In the genomic region with DNA sequence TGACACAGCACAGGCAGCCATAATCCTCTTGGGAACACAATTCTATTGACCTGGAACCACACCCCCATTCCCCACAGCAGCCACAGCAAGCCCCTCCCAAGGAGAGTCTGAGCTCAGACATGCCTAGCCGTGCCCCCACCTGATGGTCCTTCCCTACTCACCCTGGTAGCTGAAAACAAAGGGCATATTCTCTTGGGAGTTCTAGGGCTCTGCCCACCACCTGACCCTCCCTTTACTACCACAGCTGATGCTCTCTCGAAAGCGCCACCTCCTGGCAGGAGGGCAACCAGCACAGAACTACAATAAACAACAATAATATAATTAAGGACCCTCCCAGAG, we compare ENCODE assay signal across 11 cellular contexts.
DNase-seq lines count a peak whose midpoint lies in the region; ATAC-seq and TF ChIP-seq lines count a peak whose summit lies in the region.
"Had no signal": no experiment of that assay in that cellular context is flagged by ENCODE, and none has a peak within 500 bp of the region (broad histone marks: within the 10 kb centered on the region; RNA-seq: fewer than 3 reads in every experiment).

No MANE protein-coding gene starts in this region.

- DNase-seq in stimulated activated CD4-positive, alpha-beta T cell treated with anti-CD3 and anti-CD28 coated beads, Interleukin-15, amount 100 ng/mL, for 24 hours = peak; percentile 27
- DNase-seq in stimulated activated CD4-positive, alpha-beta T cell treated with anti-CD3 and anti-CD28 coated beads, Interleukin-4, amount 100 ng/mL, for 1 hour = no peak
- DNase-seq in NCI-H524 treated with DMSO at 0.1 percent for 48 hours (lab: John Stamatoyannopoulos, UW) (peak; percentile 12), mammary epithelial cell (peak; percentile 98), NCI-H226 (no peak), left lung (no peak), dorsolateral prefrontal cortex (no peak)
- DNase-seq: CD4-positive, alpha-beta memory T cell had no signal

- TF ChIP-seq CTCF in mammary epithelial cell (conservative IDR thresholded peaks at IDR 0.05 in 1 of 2, IDR thresholded peaks at IDR 0.05 in 1 of 2; ENCODE audit: extremely low read depth in 1 of 2, insufficient read depth in 1 of 2, low read depth in 1 of 2, low read length in 2 of 2) (peak; percentile 35 to 48), left lung (IDR thresholded peaks at IDR 0.05) (no peak), dorsolateral prefrontal cortex (IDR thresholded peaks at IDR 0.05 in 54 of 56, conservative IDR thresholded peaks at IDR 0.05 in 2 of 56; ENCODE audit: low read depth in 1 of 56, partially characterized antibody in 56 of 56) (no peak)

- H3K4me3 ChIP-seq in mammary epithelial cell (replicated peaks in 1 of 3; ENCODE audit: insufficient read depth in 1 of 3, low read depth in 2 of 3, low read length in 3 of 3) (no peak overlapping the region), left lung (no peak overlapping the region), dorsolateral prefrontal cortex (no peak overlapping the region)
- H3K4me3 ChIP-seq: PC-9 had no signal

- CTCF ChIA-PET in mammary epithelial cell (lab: Charles Lee; ENCODE audit: low non-redundant PET) = interaction anchor here (0.6 to 0.7 kb wide), 3 partner anchors 11 to 183 kb away, joined by 3 to 6 read pairs (median 4); no protein-coding TSS in a partner anchor

- H3K9ac ChIP-seq in mammary epithelial cell (ENCODE audit: insufficient read depth, low read length) = peak overlapping the region; percentile 44
- H3K9ac ChIP-seq: parathyroid adenoma had no signal

- H3K4me2 ChIP-seq in mammary epithelial cell (ENCODE audit: insufficient read depth, low read depth, low read length) = peak overlapping the region; percentile 29
- H3K4me2 ChIP-seq: PC-9 had no signal

- in situ Hi-C loops in mammary epithelial cell (cut with MboI; ENCODE audit: low sequenced_read_pairs in 2 of 2) = no loop called here

- H3K9me3 ChIP-seq in mammary epithelial cell (replicated peaks; ENCODE audit: insufficient read depth, low read length) (no peaks in the 10 kb centered on the region), left lung (peaks cover 0 to 10% of the 10 kb centered on the region in 2 donors)

- H3K27me3 ChIP-seq in mammary epithelial cell (ENCODE audit: insufficient read depth, low read length) (no peaks in the 10 kb centered on the region), left lung (peaks cover 0 to 4% of the 10 kb centered on the region in 2 donors), dorsolateral prefrontal cortex (no peaks in the 10 kb centered on the region)

- H2AFZ ChIP-seq in mammary epithelial cell (ENCODE audit: low read depth, low read length) = peak overlapping the region; percentile 56
- H2AFZ ChIP-seq: parathyroid adenoma, PC-9 had no signal

- 0% methylated on average over 2 of the region's 3 CpGs for WGBS in mammary epithelial cell (ENCODE audit: low coverage, missing lambda C conversion rate)

- dilution Hi-C loops in mammary epithelial cell (cut with HindIII; ENCODE audit: low sequenced_read_pairs) = no loop called here

- BruUV-seq in mammary epithelial cell (replicated peaks; lab: Mats Ljungman, UMichigan) = no TSS peak

- ATAC-seq in HG02870 (IDR thresholded peaks at IDR 0.05; ENCODE audit: unreplicated experiment) (no peak), left lung (no peak)

- intact Hi-C loops in mammary epithelial cell (cut with micrococcal nuclease) (loop anchor here (1.0 to 2.0 kb wide), 5 partner anchors 11 to 122 kb away; no protein-coding TSS in a partner anchor), left lung (cut with DNase I) (no loop called here), dorsolateral prefrontal cortex (cut with DNase I) (no loop called here)

- H3K4me1 ChIP-seq in mammary epithelial cell (ENCODE audit: insufficient read depth, low read length) (peaks cover 38% of the 10 kb centered on the region), left lung (no peaks in the 10 kb centered on the region)
- H3K4me1 ChIP-seq: parathyroid adenoma had no signal

- no peaks in the 10 kb centered on the region for H4K20me1 ChIP-seq in mammary epithelial cell (ENCODE audit: insufficient read depth, low read length)

- H3K36me3 ChIP-seq in mammary epithelial cell (ENCODE audit: insufficient read depth, low read length) = no peaks in the 10 kb centered on the region
- no peaks in the 10 kb centered on the region for H3K36me3 ChIP-seq in left lung

- no peaks in the 10 kb centered on the region for H3K79me2 ChIP-seq in mammary epithelial cell (ENCODE audit: insufficient read depth, low read length)
- H3K79me2 ChIP-seq: parathyroid adenoma had no signal

- H3K27ac ChIP-seq in mammary epithelial cell (ENCODE audit: insufficient read depth, low read depth, low read length) (peak overlapping the region; percentile 75), left lung (no peak overlapping the region), dorsolateral prefrontal cortex (no peak overlapping the region)
- H3K27ac ChIP-seq: parathyroid adenoma, PC-9 had no signal

Comparison
In these comparisons a context has a peak if more than half of its experiments do, and no peak if none do; other contexts are left out.
1. DNase-seq: peak in stimulated activated CD4-positive, alpha-beta T cell treated with anti-CD3 and anti-CD28 coated beads, Interleukin-15, amount 100 ng/mL, for 24 hours (single experiment), NCI-H524 treated with DMSO at 0.1 percent for 48 hours (single experiment) and mammary epithelial cell (single experiment); none in stimulated activated CD4-positive, alpha-beta T cell treated with anti-CD3 and anti-CD28 coated beads, Interleukin-4, amount 100 ng/mL, for 1 hour (single experiment), NCI-H226 (single experiment), left lung (0 of 2) and dorsolateral prefrontal cortex (0 of 10).
2. CTCF ChIP-seq: peak in mammary epithelial cell (2 of 2); none in left lung (0 of 2) and dorsolateral prefrontal cortex (0 of 56).